1 cellular context compared by ENCODE assay signal in the genomic region with DNA sequence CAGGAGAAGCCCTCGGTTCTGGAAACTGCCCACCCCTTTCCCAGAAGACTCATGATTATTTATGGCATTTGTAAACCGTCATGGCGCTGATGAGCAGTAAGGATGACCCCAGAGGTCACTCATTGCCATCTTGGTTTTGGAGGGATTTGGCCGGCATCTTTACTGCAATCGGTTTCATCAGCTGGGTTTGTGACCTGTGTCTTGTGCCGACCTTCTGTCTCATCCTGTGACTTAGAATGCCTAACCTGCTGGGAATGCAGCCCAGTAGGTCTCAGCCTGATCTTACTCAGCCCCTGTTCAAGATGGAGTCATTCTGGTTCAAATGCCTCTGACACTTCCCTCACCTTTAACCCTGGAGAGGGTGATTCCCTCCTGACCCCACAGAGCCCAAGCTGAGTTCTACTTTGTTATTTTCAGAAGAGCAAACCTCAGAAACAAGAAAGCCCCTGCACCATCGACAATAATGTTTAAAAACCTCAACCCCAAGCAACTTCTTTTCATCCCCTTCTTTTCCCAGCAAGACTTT.
TF ChIP-seq lines count a peak whose summit lies in the region.

No MANE protein-coding gene starts in this region.

TF ChIP-seq in K562, 482 proteins besides CTCF, POLR2A, EP300 and RAD21 (continued from another document and continues in another):
- TF ChIP-seq DNMT1 (IDR thresholded peaks at IDR 0.05) (no peak), NR3C1 (CRISPR knock-in tag; IDR thresholded peaks at IDR 0.05) (no peak), NCOA4 (IDR thresholded peaks at IDR 0.05; ENCODE audit: partially characterized antibody) (no peak), ZNF408 (CRISPR knock-in tag; IDR thresholded peaks at IDR 0.05; ENCODE audit: low read depth) (no peak), CBFA2T2 (conservative IDR thresholded peaks at IDR 0.05) (no peak), ZBTB17 (CRISPR knock-in tag; IDR thresholded peaks at IDR 0.05) (peak; percentile 79; the same call in 1 of the 2 replicates), ZNF274 (IDR thresholded peaks at IDR 0.05; ENCODE audit: borderline replicate concordance, low read depth, low read length) (no peak), RBM15 (IDR thresholded peaks at IDR 0.05; ENCODE audit: insufficient read depth, low read length) (no peak), POLR3A (IDR thresholded peaks at IDR 0.05; ENCODE audit: borderline replicate concordance, extremely low read depth, insufficient read depth, insufficient read length) (no peak), HDAC2 (IDR thresholded peaks at IDR 0.05) (no peak; the same call in 1 of the 2 replicates), FIP1L1 (IDR thresholded peaks at IDR 0.05; ENCODE audit: low read depth, low read length, poor library complexity, severe bottlenecking) (no peak), SMARCB1 (IDR thresholded peaks at IDR 0.05; ENCODE audit: insufficient read length, low read depth) (no peak), KLF1 (tag; IDR thresholded peaks at IDR 0.05) (peak; percentile 62; the same call in 1 of the 2 replicates), THRAP3 (IDR thresholded peaks at IDR 0.05; ENCODE audit: borderline replicate concordance) (no peak), TRIM24 (IDR thresholded peaks at IDR 0.05) (peak; percentile 50 to 80; a peak in 2 of 4 replicates), ZNF445 (CRISPR knock-in tag; IDR thresholded peaks at IDR 0.05; ENCODE audit: low read depth) (no peak), NR4A1 (CRISPR knock-in tag; IDR thresholded peaks at IDR 0.05) (peak; percentile 90; the same call in 1 of the 2 replicates), NR4A1 (tag; IDR thresholded peaks at IDR 0.05) (peak; percentile 99), CREM (IDR thresholded peaks at IDR 0.05; ENCODE audit: low read depth) (no peak), FUS (optimal IDR thresholded peaks at IDR 0.05; ENCODE audit: low read depth, low read length) (no peak), SMARCE1 (IDR thresholded peaks at IDR 0.05) (no peak), MTF1 (CRISPR knock-in tag; IDR thresholded peaks at IDR 0.05; ENCODE audit: borderline replicate concordance) (no peak), ZNF3 (CRISPR knock-in tag; IDR thresholded peaks at IDR 0.05) (peak; percentile 67; the same call in 1 of the 2 replicates), NR1H2 (CRISPR knock-in tag; IDR thresholded peaks at IDR 0.05) (no peak), HMG20A (CRISPR knock-in tag; conservative IDR thresholded peaks at IDR 0.05) (no peak), CCAR2 (IDR thresholded peaks at IDR 0.05; ENCODE audit: low read depth, low read length) (no peak), ZNF121 (CRISPR knock-in tag; conservative IDR thresholded peaks at IDR 0.05) (no peak), ZNF431 (CRISPR knock-in tag; IDR thresholded peaks at IDR 0.05) (no peak), RFX7 (CRISPR knock-in tag; IDR thresholded peaks at IDR 0.05) (peak; percentile 77; the same call in 1 of the 2 replicates), RAD51 (IDR thresholded peaks at IDR 0.05; ENCODE audit: borderline replicate concordance, low read depth) (no peak), ZBTB1 (CRISPR knock-in tag; IDR thresholded peaks at IDR 0.05; ENCODE audit: borderline replicate concordance, low read depth) (no peak), YBX1 (IDR thresholded peaks at IDR 0.05) (no peak), HDAC3 (IDR thresholded peaks at IDR 0.05; ENCODE audit: borderline replicate concordance, partially characterized antibody) (no peak), FOXJ3 (CRISPR knock-in tag; IDR thresholded peaks at IDR 0.05) (no peak), MCM7 (IDR thresholded peaks at IDR 0.05) (no peak), RHOXF2B (CRISPR knock-in tag; conservative IDR thresholded peaks at IDR 0.05) (peak; percentile 97), ELF1 (tag; IDR thresholded peaks at IDR 0.05) (no peak), NR2F6 (CRISPR knock-in tag; IDR thresholded peaks at IDR 0.05) (peak; percentile 71; the same call in 1 of the 2 replicates), SIN3A (IDR thresholded peaks at IDR 0.05; ENCODE audit: borderline replicate concordance in 2 of 2, control insufficient read depth in 1 of 2, low read depth in 2 of 2, low read length in 2 of 2) (no peak), DIDO1 (tag; IDR thresholded peaks at IDR 0.05; ENCODE audit: low read depth) (peak; percentile 82), KDM4B (IDR thresholded peaks at IDR 0.05; ENCODE audit: borderline replicate concordance in 2 of 2, low read depth in 1 of 2) (no peak), ZNF175 (CRISPR knock-in tag; IDR thresholded peaks at IDR 0.05; ENCODE audit: low read depth) (peak; percentile 100), HNRNPL (IDR thresholded peaks at IDR 0.05; ENCODE audit: low read depth, low read length) (no peak), ZNF124 (CRISPR knock-in tag; IDR thresholded peaks at IDR 0.05) (no peak), NFIC (IDR thresholded peaks at IDR 0.05) (no peak), TFAM (CRISPR knock-in tag; conservative IDR thresholded peaks at IDR 0.05) (no peak), ZNF707 (CRISPR knock-in tag; conservative IDR thresholded peaks at IDR 0.05) (no peak), ZNF551 (CRISPR knock-in tag; IDR thresholded peaks at IDR 0.05) (no peak), ADNP (tag; IDR thresholded peaks at IDR 0.05) (no peak)
- TF ChIP-seq, protein P1, sequence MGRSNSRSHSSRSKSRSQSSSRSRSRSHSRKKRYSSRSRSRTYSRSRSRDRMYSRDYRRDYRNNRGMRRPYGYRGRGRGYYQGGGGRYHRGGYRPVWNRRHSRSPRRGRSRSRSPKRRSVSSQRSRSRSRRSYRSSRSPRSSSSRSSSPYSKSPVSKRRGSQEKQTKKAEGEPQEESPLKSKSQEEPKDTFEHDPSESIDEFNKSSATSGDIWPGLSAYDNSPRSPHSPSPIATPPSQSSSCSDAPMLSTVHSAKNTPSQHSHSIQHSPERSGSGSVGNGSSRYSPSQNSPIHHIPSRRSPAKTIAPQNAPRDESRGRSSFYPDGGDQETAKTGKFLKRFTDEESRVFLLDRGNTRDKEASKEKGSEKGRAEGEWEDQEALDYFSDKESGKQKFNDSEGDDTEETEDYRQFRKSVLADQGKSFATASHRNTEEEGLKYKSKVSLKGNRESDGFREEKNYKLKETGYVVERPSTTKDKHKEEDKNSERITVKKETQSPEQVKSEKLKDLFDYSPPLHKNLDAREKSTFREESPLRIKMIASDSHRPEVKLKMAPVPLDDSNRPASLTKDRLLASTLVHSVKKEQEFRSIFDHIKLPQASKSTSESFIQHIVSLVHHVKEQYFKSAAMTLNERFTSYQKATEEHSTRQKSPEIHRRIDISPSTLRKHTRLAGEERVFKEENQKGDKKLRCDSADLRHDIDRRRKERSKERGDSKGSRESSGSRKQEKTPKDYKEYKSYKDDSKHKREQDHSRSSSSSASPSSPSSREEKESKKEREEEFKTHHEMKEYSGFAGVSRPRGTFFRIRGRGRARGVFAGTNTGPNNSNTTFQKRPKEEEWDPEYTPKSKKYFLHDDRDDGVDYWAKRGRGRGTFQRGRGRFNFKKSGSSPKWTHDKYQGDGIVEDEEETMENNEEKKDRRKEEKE (IDR thresholded peaks at IDR 0.05; ENCODE audit: borderline replicate concordance in 1 of 2, control insufficient read depth in 1 of 2, low read depth in 2 of 2, low read length in 1 of 2) = no peak
- TF ChIP-seq, protein P2, sequence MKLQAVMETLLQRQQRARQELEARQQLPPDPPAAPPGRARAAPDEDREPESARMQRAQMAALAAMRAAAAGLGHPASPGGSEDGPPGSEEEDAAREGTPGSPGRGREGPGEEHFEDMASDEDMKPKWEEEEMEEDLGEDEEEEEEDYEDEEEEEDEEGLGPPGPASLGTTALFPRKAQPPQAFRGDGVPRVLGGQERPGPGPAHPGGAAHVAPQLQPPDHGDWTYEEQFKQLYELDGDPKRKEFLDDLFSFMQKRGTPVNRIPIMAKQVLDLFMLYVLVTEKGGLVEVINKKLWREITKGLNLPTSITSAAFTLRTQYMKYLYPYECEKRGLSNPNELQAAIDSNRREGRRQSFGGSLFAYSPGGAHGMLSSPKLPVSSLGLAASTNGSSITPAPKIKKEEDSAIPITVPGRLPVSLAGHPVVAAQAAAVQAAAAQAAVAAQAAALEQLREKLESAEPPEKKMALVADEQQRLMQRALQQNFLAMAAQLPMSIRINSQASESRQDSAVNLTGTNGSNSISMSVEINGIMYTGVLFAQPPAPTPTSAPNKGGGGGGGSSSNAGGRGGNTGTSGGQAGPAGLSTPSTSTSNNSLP (IDR thresholded peaks at IDR 0.05; ENCODE audit: borderline replicate concordance, low read depth, low read length) = no peak
- TF ChIP-seq, protein P3, sequence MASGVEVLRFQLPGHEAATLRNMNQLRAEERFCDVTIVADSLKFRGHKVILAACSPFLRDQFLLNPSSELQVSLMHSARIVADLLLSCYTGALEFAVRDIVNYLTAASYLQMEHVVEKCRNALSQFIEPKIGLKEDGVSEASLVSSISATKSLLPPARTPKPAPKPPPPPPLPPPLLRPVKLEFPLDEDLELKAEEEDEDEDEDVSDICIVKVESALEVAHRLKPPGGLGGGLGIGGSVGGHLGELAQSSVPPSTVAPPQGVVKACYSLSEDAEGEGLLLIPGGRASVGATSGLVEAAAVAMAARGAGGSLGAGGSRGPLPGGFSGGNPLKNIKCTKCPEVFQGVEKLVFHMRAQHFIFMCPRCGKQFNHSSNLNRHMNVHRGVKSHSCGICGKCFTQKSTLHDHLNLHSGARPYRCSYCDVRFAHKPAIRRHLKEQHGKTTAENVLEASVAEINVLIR (CRISPR knock-in tag; IDR thresholded peaks at IDR 0.05) = peak; percentile 81
- TF ChIP-seq, protein P4, sequence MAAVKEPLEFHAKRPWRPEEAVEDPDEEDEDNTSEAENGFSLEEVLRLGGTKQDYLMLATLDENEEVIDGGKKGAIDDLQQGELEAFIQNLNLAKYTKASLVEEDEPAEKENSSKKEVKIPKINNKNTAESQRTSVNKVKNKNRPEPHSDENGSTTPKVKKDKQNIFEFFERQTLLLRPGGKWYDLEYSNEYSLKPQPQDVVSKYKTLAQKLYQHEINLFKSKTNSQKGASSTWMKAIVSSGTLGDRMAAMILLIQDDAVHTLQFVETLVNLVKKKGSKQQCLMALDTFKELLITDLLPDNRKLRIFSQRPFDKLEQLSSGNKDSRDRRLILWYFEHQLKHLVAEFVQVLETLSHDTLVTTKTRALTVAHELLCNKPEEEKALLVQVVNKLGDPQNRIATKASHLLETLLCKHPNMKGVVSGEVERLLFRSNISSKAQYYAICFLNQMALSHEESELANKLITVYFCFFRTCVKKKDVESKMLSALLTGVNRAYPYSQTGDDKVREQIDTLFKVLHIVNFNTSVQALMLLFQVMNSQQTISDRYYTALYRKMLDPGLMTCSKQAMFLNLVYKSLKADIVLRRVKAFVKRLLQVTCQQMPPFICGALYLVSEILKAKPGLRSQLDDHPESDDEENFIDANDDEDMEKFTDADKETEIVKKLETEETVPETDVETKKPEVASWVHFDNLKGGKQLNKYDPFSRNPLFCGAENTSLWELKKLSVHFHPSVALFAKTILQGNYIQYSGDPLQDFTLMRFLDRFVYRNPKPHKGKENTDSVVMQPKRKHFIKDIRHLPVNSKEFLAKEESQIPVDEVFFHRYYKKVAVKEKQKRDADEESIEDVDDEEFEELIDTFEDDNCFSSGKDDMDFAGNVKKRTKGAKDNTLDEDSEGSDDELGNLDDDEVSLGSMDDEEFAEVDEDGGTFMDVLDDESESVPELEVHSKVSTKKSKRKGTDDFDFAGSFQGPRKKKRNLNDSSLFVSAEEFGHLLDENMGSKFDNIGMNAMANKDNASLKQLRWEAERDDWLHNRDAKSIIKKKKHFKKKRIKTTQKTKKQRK (IDR thresholded peaks at IDR 0.05; ENCODE audit: borderline replicate concordance, low read depth, low read length) = no peak
- TF ChIP-seq, protein P5, sequence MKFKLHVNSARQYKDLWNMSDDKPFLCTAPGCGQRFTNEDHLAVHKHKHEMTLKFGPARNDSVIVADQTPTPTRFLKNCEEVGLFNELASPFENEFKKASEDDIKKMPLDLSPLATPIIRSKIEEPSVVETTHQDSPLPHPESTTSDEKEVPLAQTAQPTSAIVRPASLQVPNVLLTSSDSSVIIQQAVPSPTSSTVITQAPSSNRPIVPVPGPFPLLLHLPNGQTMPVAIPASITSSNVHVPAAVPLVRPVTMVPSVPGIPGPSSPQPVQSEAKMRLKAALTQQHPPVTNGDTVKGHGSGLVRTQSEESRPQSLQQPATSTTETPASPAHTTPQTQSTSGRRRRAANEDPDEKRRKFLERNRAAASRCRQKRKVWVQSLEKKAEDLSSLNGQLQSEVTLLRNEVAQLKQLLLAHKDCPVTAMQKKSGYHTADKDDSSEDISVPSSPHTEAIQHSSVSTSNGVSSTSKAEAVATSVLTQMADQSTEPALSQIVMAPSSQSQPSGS (CRISPR knock-in tag; IDR thresholded peaks at IDR 0.05) = no peak
- TF ChIP-seq, protein P6, sequence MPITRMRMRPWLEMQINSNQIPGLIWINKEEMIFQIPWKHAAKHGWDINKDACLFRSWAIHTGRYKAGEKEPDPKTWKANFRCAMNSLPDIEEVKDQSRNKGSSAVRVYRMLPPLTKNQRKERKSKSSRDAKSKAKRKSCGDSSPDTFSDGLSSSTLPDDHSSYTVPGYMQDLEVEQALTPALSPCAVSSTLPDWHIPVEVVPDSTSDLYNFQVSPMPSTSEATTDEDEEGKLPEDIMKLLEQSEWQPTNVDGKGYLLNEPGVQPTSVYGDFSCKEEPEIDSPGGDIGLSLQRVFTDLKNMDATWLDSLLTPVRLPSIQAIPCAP (CRISPR knock-in tag; IDR thresholded peaks at IDR 0.05; ENCODE audit: borderline replicate concordance) = no peak
- TF ChIP-seq, protein P7, sequence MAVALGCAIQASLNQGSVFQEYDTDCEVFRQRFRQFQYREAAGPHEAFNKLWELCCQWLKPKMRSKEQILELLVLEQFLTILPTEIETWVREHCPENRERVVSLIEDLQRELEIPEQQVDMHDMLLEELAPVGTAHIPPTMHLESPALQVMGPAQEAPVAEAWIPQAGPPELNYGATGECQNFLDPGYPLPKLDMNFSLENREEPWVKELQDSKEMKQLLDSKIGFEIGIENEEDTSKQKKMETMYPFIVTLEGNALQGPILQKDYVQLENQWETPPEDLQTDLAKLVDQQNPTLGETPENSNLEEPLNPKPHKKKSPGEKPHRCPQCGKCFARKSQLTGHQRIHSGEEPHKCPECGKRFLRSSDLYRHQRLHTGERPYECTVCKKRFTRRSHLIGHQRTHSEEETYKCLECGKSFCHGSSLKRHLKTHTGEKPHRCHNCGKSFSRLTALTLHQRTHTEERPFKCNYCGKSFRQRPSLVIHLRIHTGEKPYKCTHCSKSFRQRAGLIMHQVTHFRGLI (CRISPR knock-in tag; IDR thresholded peaks at IDR 0.05) = peak; percentile 93
- TF ChIP-seq, protein P8, sequence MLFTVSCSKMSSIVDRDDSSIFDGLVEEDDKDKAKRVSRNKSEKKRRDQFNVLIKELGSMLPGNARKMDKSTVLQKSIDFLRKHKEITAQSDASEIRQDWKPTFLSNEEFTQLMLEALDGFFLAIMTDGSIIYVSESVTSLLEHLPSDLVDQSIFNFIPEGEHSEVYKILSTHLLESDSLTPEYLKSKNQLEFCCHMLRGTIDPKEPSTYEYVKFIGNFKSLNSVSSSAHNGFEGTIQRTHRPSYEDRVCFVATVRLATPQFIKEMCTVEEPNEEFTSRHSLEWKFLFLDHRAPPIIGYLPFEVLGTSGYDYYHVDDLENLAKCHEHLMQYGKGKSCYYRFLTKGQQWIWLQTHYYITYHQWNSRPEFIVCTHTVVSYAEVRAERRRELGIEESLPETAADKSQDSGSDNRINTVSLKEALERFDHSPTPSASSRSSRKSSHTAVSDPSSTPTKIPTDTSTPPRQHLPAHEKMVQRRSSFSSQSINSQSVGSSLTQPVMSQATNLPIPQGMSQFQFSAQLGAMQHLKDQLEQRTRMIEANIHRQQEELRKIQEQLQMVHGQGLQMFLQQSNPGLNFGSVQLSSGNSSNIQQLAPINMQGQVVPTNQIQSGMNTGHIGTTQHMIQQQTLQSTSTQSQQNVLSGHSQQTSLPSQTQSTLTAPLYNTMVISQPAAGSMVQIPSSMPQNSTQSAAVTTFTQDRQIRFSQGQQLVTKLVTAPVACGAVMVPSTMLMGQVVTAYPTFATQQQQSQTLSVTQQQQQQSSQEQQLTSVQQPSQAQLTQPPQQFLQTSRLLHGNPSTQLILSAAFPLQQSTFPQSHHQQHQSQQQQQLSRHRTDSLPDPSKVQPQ (CRISPR knock-in tag; IDR thresholded peaks at IDR 0.05; ENCODE audit: borderline replicate concordance) = peak; percentile 72; the same call in 1 of the 2 replicates
